32 cellular contexts compared by ENCODE assay signal in genomic region chr9:76984476-76984875, GRCh38. TPM values are rescaled to one million over a fixed set of nuclear protein-coding genes. Genes with fewer than 3 reads are reported as not detected.
"Had no signal": no experiment of that assay in that cellular context is flagged by ENCODE, and none has a peak within 500 bp of the region (broad histone marks: within the 10 kb centered on the region; RNA-seq: fewer than 3 reads in every experiment).

No MANE protein-coding gene starts in this region.

- H3K4me2 ChIP-seq: neural progenitor cell, smooth muscle cell had no signal

- H3K4me1 ChIP-seq: esophagus squamous epithelium, neural progenitor cell, parathyroid adenoma, right lobe of liver, thyroid gland, vagina had no signal

- H3K9ac ChIP-seq: neural progenitor cell, parathyroid adenoma had no signal

- ATAC-seq: effector memory CD8-positive, alpha-beta T cell; naive thymus-derived CD4-positive, alpha-beta T cell; right lobe of liver; stimulated activated naive CD8-positive, alpha-beta T cell treated with anti-CD3 and anti-CD28 coated beads, Interleukin-15, amount 100 ng/mL, for 72 hours had no signal

- H3K9me3 ChIP-seq: esophagus squamous epithelium, right lobe of liver, thyroid gland, vagina had no signal

- DNase-seq: cortex of kidney; effector memory CD8-positive, alpha-beta T cell; erythroblast; esophagus squamous epithelium; head of caudate nucleus; naive thymus-derived CD4-positive, alpha-beta T cell; right lobe of liver; stimulated activated CD4-positive, alpha-beta T cell treated with anti-CD3 and anti-CD28 coated beads, Interleukin-12 subunit alpha, Interleukin-12 subunit beta, amount 100 ng/mL, for 4 hours; stimulated activated CD4-positive, alpha-beta T cell treated with anti-CD3 and anti-CD28 coated beads, Interleukin-1b, Interleukin-23, amount 100 ng/mL, for 48 hours; stimulated activated CD4-positive, alpha-beta T cell treated with anti-CD3 and anti-CD28 coated beads, Interleukin-4, amount 100 ng/mL, for 1 hour; stimulated activated CD8-positive, alpha-beta memory T cell treated with anti-CD3 and anti-CD28 coated beads, Interleukin-4, amount 100 ng/mL, for 48 hours; stimulated activated naive CD4-positive, alpha-beta T cell; stimulated activated naive CD8-positive, alpha-beta T cell treated with anti-CD3 and anti-CD28 coated beads, Interleukin-15, amount 100 ng/mL, for 72 hours; thyroid gland; trophoblast cell had no signal

- H3K27ac ChIP-seq: esophagus squamous epithelium, neural progenitor cell, parathyroid adenoma, right lobe of liver, thyroid gland, vagina had no signal

- H3K79me2 ChIP-seq: parathyroid adenoma had no signal

- H3K36me3 ChIP-seq: esophagus squamous epithelium, neural progenitor cell, right lobe of liver, thyroid gland, vagina had no signal

- H3K4me3 ChIP-seq: esophagus squamous epithelium, lung, neural progenitor cell, right lobe of liver, smooth muscle cell, thyroid gland, vagina had no signal

- H3K27me3 ChIP-seq: neural progenitor cell, right lobe of liver, thyroid gland, vagina had no signal

- H2AFZ ChIP-seq: neural progenitor cell, parathyroid adenoma had no signal

RNA-seq across cellular contexts. Expression of gene FOXB2, which starts 35.0 kb away (rescaled TPM):
- total RNA-seq: dermis microvascular lymphatic vessel endothelial cell; esophagus squamous epithelium; fibroblast of villous mesenchyme; frontal cortex; glomerular endothelial cell; liver; lung; mononuclear cell; naive thymus-derived CD4-positive, alpha-beta T cell; osteoblast; progenitor cell of endocrine pancreas; right lobe of liver; smooth muscle cell; subcutaneous adipose tissue; temporal lobe; thyroid gland; ureter; vagina had no signal
- polyA plus RNA-seq: keratinocyte; liver; lung; naive thymus-derived CD4-positive, alpha-beta T cell; smooth muscle cell had no signal
